1 cellular context compared by ENCODE assay signal in genomic region chr6:149264629-149265028, GRCh38.
TF ChIP-seq lines count a peak whose summit lies in the region.

No MANE protein-coding gene starts in this region.

TF ChIP-seq in HepG2, 621 proteins besides CTCF, POLR2A, EP300 and RAD21:
- no peak for TF ChIP-seq ZNF407 (CRISPR knock-in tag; IDR thresholded peaks at IDR 0.05; ENCODE audit: not compliant biosample characterization)
- no peak for TF ChIP-seq ZNF337 (CRISPR knock-in tag; IDR thresholded peaks at IDR 0.05; ENCODE audit: borderline replicate concordance, low read depth)
- TF ChIP-seq SOX13 (IDR thresholded peaks at IDR 0.05), result no peak
- peak in 1 of 2 experiments; percentile 7; a peak in 1 of 4 replicates for TF ChIP-seq SOX13 (CRISPR knock-in tag; conservative IDR thresholded peaks at IDR 0.05 in 1 of 2, IDR thresholded peaks at IDR 0.05 in 1 of 2)
- 0 out of 2 replicates have a peak, but pooled peaks have one; percentile 43 for TF ChIP-seq HMG20A (CRISPR knock-in tag; IDR thresholded peaks at IDR 0.05; ENCODE audit: borderline replicate concordance)
- 0 out of 2 replicates have a peak, but pooled peaks have one; percentile 13 for TF ChIP-seq ELF3 (CRISPR knock-in tag; IDR thresholded peaks at IDR 0.05)
- TF ChIP-seq SAP130 (CRISPR knock-in tag; IDR thresholded peaks at IDR 0.05; ENCODE audit: low read depth), result 0 out of 2 replicates have a peak, but pooled peaks have one; percentile 11
- TF ChIP-seq FOXP1 (IDR thresholded peaks at IDR 0.05), result no peak
- TF ChIP-seq FOXP1 (CRISPR knock-in tag; IDR thresholded peaks at IDR 0.05), result 0 out of 2 replicates have a peak, but pooled peaks have one; percentile 11
- no peak for TF ChIP-seq TBL1XR1 (IDR thresholded peaks at IDR 0.05; ENCODE audit: borderline replicate concordance, low read length, partially characterized antibody)
- 0 out of 2 replicates have a peak, but pooled peaks have one; percentile 30 for TF ChIP-seq ZNF7 (CRISPR knock-in tag; IDR thresholded peaks at IDR 0.05)
- TF ChIP-seq TCF7 (IDR thresholded peaks at IDR 0.05; ENCODE audit: low read depth), result peak; percentile 59; the same call in 1 of the 2 replicates
- TF ChIP-seq ZNF644 (CRISPR knock-in tag; IDR thresholded peaks at IDR 0.05; ENCODE audit: low read depth), result 0 out of 2 replicates have a peak, but pooled peaks have one; percentile 21
- TF ChIP-seq SIN3B (IDR thresholded peaks at IDR 0.05; ENCODE audit: low read length), result no peak
